In genomic region chr1:229089586-229090208, GRCh38 we compare ENCODE assay signal across 20 cellular contexts.
"Had no signal": no experiment of that assay in that cellular context is flagged by ENCODE, and none has a peak within 500 bp of the region (broad histone marks: within the 10 kb centered on the region; RNA-seq: fewer than 3 reads in every experiment).

No MANE protein-coding gene starts in this region.

- H3K27ac ChIP-seq: KMS-11, VCaP had no signal

- H3K36me3 Mint-ChIP-seq: activated CD4-positive, alpha-beta memory T cell treated with anti-CD3 and anti-CD28 coated beads for 36 hours; activated naive CD4-positive, alpha-beta T cell treated with anti-CD3 and anti-CD28 coated beads, Interleukin-2, amount 10 ng/mL, durations not matched to agents 7 days and 5 days; activated naive CD8-positive, alpha-beta T cell treated with anti-CD3 and anti-CD28 coated beads for 36 hours had no signal

- ATAC-seq: activated T-cell treated with anti-CD3 and anti-CD28 coated beads, Interleukin-2, amount 50 U/mL, for 72 hours had no signal

- DNase-seq: activated CD4-positive, alpha-beta memory T cell treated with anti-CD3 and anti-CD28 coated beads for 36 hours; activated CD4-positive, alpha-beta T cell treated with anti-CD3 and anti-CD28 coated beads, Interleukin-2, amount 10 ng/mL, durations not matched to agents 7 days and 5 days; activated CD4-positive, CD25-positive, alpha-beta regulatory T cell; activated gamma-delta T cell treated with Interleukin-2 at 50 U/mL for 16 hours; activated naive CD4-positive, alpha-beta T cell treated with anti-CD3 and anti-CD28 coated beads, Interleukin-2, amount 10 ng/mL, durations not matched to agents 7 days and 5 days; activated naive CD8-positive, alpha-beta T cell treated with anti-CD3 and anti-CD28 coated beads for 36 hours; activated T-cell treated with anti-CD3 and anti-CD28 coated beads, Interleukin-2, amount 50 U/mL, for 72 hours; NCI-H1092 treated with DMSO at 0.1 percent for 48 hours; NCI-H1417 treated with DMSO at 0.1 percent for 48 hours; NCI-H187; NCI-H2081; NCI-H2171 treated with DMSO at 0.1 percent for 48 hours; NCI-H226; NCI-H526; SHP77 treated with DMSO at 0.1 percent for 48 hours; T-helper 2 cell; T1000 had no signal

- H3K27ac Mint-ChIP-seq: activated CD4-positive, alpha-beta memory T cell treated with anti-CD3 and anti-CD28 coated beads for 36 hours; activated CD4-positive, alpha-beta T cell treated with anti-CD3 and anti-CD28 coated beads, Interleukin-2, amount 10 ng/mL, durations not matched to agents 7 days and 5 days; activated naive CD4-positive, alpha-beta T cell treated with anti-CD3 and anti-CD28 coated beads, Interleukin-2, amount 10 ng/mL, durations not matched to agents 7 days and 5 days; activated naive CD8-positive, alpha-beta T cell treated with anti-CD3 and anti-CD28 coated beads for 36 hours; activated T-cell treated with anti-CD3 and anti-CD28 coated beads, Interleukin-2, amount 50 U/mL, for 72 hours; activated T-helper 2 cell treated with anti-CD3 and anti-CD28 coated beads, Interferon-gamma antibody, Interleukin-2, Interleukin-4, amounts not matched to agents 10 μg/mL and 5 μg/mL and 100 μg/mL, durations not matched to agents 14 hours and 24 hours and 36 hours had no signal

- H3K4me3 Mint-ChIP-seq: activated CD4-positive, alpha-beta memory T cell treated with anti-CD3 and anti-CD28 coated beads for 36 hours; activated CD4-positive, alpha-beta T cell treated with anti-CD3 and anti-CD28 coated beads, Interleukin-2, amount 10 ng/mL, durations not matched to agents 7 days and 5 days; activated naive CD4-positive, alpha-beta T cell treated with anti-CD3 and anti-CD28 coated beads, Interleukin-2, amount 10 ng/mL, durations not matched to agents 7 days and 5 days; activated naive CD8-positive, alpha-beta T cell treated with anti-CD3 and anti-CD28 coated beads for 36 hours; activated T-cell treated with anti-CD3 and anti-CD28 coated beads, Interleukin-2, amount 50 U/mL, for 72 hours had no signal
